In the genomic region with DNA sequence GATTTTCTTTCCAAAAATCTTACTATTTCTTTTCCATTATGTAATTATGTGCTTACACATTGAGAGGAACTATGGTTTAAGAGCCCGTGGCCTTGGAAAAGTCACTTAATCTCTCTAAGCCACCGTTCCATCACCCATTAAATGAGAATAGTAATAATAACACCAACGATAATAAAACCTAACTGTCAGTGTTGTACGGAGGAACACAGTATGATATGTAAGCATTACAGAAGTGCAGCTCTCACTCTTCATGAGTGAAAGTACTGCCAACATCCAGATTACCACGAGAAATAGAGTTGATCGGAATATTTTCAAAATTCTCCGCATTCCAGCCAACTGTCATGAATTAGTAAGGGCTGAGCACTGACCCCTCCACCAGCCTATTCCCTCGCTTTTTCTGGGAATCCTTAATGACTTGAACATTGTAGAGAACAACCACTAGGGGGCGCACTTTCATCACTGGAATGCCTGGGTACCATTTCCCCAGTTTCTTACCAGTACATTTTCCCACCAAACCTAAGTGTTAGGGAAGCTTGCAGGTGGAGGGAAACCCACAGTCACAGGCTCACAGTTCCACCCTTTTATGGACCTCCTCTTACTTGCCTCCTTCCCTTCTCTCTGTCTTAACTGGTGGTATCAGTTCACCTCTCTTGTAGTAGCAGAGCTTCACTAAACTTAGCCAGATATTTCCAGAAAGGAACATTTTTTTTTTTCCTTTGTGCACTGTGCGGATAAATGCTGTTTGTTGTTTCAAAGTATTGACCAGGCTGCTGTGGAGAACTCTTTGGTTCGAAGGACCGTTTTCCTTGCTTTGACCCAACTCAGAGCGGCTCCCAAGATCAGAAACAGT, we compare ENCODE assay signal across 8 cellular contexts. TPM values are rescaled to one million over a fixed set of nuclear protein-coding genes. Genes with fewer than 3 reads are reported as not detected.
DNase-seq lines count a peak whose midpoint lies in the region; ATAC-seq and TF ChIP-seq lines count a peak whose summit lies in the region.

No MANE protein-coding gene starts in this region.

- TF ChIP-seq CTCF in HFFc6 (IDR thresholded peaks at IDR 0.05), result peak; percentile 98

- peaks cover 25% of the 10 kb centered on the region for H3K27me3 Mint-ChIP-seq in HFFc6 (ENCODE audit: insufficient read depth)

- H3K9me3 Mint-ChIP-seq in HFFc6, result no peaks in the 10 kb centered on the region

- no peak overlapping the region; the same call in 1 of the 2 replicates for H3K4me3 Mint-ChIP-seq in HFFc6

- no peak overlapping the region for H3K27ac Mint-ChIP-seq in HFFc6

- DNase-seq in D341Med (ENCODE audit: low spot score) (peak; percentile 55), HFFc6 (peak; percentile 36), RPMI7951 (ENCODE audit: low read depth) (peak; percentile 58), amniotic epithelial cell (ENCODE audit: low read depth) (peak; percentile 53), iris pigment epithelial cell (ENCODE audit: low read depth) (peak; percentile 34)
- DNase-seq in stimulated activated CD8-positive, alpha-beta memory T cell treated with anti-CD3 and anti-CD28 coated beads, Interleukin-15, amount 100 ng/mL, for 1 hour (ENCODE audit: low read depth), result peak; percentile 18

- ATAC-seq in GM21423 (IDR thresholded peaks at IDR 0.05; ENCODE audit: unreplicated experiment), result no peak
- no peak for ATAC-seq in HG02870 (IDR thresholded peaks at IDR 0.05; ENCODE audit: unreplicated experiment)

- peaks cover 9% of the 10 kb centered on the region for H3K4me1 Mint-ChIP-seq in HFFc6 (ENCODE audit: low read depth)

- no peaks in the 10 kb centered on the region for H3K36me3 Mint-ChIP-seq in HFFc6 (ENCODE audit: low read depth)

RNA-seq across cellular contexts. Expression of gene NKX2-3, which starts 27.8 kb away (rescaled TPM):
- total RNA-seq in HFFc6 (2021; fragmentation: NEBNext Ultra II Directional; extraction: Animal tissue kit (Norgen Biotek cat#: 25700)), result not detected
- total RNA-seq in RPMI7951 (2014; rRNA removed; shearing (Covaris generic)), result 0.59 TPM in 1 of 2 replicates, not detected in the other

RNA-seq across cellular contexts. Expression of gene SLC25A28, which starts 59.7 kb away (rescaled TPM):
- 10 to 100 TPM; 18.3 to 23.9 (median 21.2) TPM for total RNA-seq in HFFc6 (2021; fragmentation: NEBNext Ultra II Directional; extraction: Animal tissue kit (Norgen Biotek cat#: 25700))
- total RNA-seq in RPMI7951 (2014; rRNA removed; shearing (Covaris generic)), result 11.9 and 14.9 TPM in 2 replicates
